8 cellular contexts compared by ENCODE assay signal in the genomic region with DNA sequence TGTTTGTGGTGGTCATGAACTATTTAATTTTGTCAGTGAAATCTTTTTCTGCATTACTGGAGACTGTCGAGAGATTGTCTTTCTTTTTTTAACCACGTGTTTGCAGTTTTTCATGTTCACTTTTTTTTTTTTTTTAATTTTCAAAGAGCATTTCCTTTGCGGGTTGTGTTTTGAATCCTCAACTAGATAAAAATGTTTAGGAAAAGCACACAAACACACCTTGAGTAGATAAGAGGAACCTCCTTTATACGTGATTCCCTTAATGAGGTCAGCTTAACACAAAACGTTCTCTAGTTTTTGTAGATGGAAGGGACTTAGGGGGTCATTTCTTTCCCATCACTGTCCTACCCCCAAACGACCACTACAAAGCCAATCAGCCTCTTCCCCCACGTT. TPM values are rescaled to one million over a fixed set of nuclear protein-coding genes. Genes with fewer than 3 reads are reported as not detected.
DNase-seq lines count a peak whose midpoint lies in the region; ATAC-seq and TF ChIP-seq lines count a peak whose summit lies in the region.

No MANE protein-coding gene starts in this region.

- DNase-seq in PC-9 (no peak), progenitor cell of endocrine pancreas (ENCODE audit: low spot score, unreplicated experiment) (no peak)
- DNase-seq in activated CD4-positive, CD25-positive, alpha-beta regulatory T cell (lab: John Stamatoyannopoulos, UW), result no peak

- peaks cover 4% of the 10 kb centered on the region for H3K36me3 Mint-ChIP-seq in progenitor cell of endocrine pancreas (ENCODE audit: insufficient read depth)

- no peaks in the 10 kb centered on the region for H3K9me3 Mint-ChIP-seq in progenitor cell of endocrine pancreas (ENCODE audit: low read depth)

- H3K79me2 ChIP-seq in PC-9 (ENCODE audit: low read depth), result peaks cover 80% of the 10 kb centered on the region

- H3K4me3 ChIP-seq in GM08714 (ENCODE audit: low read length), result peak overlapping the region; percentile 78
- peak overlapping the region; percentile 67 for H3K4me3 ChIP-seq in PC-9
- peak overlapping the region; percentile 88 to 98 for H3K4me3 ChIP-seq in esophagus (ENCODE audit: low read depth in 1 of 2, low read length in 2 of 2)

- H3K36me3 ChIP-seq in PC-9 (ENCODE audit: low read depth), result no peaks in the 10 kb centered on the region
- no peaks in the 10 kb centered on the region for H3K36me3 ChIP-seq in esophagus (ENCODE audit: control insufficient read depth in 2 of 2, insufficient read depth in 2 of 2, low read length in 1 of 2)

- H3K27me3 ChIP-seq in PC-9 (ENCODE audit: insufficient read depth, low read depth) (no peaks in the 10 kb centered on the region), esophagus (ENCODE audit: control insufficient read depth in 1 of 2, insufficient read depth in 2 of 2, low read length in 2 of 2) (no peaks in the 10 kb centered on the region)

- CTCF ChIA-PET in PC-9 (lab: Charles Lee), result interaction anchor here (0.6 kb wide), 1 partner anchor 57 kb away, joined by 4 read pairs; no protein-coding TSS in a partner anchor

- peaks cover 10% of the 10 kb centered on the region; the same call in 1 of the 2 replicates for H3F3A ChIP-seq in PC-9 (ENCODE audit: insufficient read depth, low read depth)

- H3K27me3 Mint-ChIP-seq in progenitor cell of endocrine pancreas, result no peaks in the 10 kb centered on the region

- H3K4me1 ChIP-seq in PC-9 (replicated peaks; ENCODE audit: insufficient read depth), result peaks cover 24% of the 10 kb centered on the region
- no peaks in the 10 kb centered on the region for H3K4me1 ChIP-seq in esophagus (ENCODE audit: control insufficient read depth in 2 of 2, insufficient read depth in 2 of 2, low read length in 1 of 2)

- H4K20me1 ChIP-seq in PC-9 (ENCODE audit: insufficient read depth), result no peaks in the 10 kb centered on the region; the same call in 1 of the 2 replicates

- peak overlapping the region; percentile 26; the same call in 1 of the 2 replicates for H3K27ac ChIP-seq in PC-9
- H3K27ac ChIP-seq in esophagus (ENCODE audit: low read depth in 2 of 2, low read length in 1 of 2), result no peak overlapping the region

- no TSS peak for BruUV-seq in PC-9 (replicated peaks; lab: Mats Ljungman, UMichigan)

- H2AFZ ChIP-seq in PC-9, result peak overlapping the region; percentile 85

- no peak for ATAC-seq in HG02678 (IDR thresholded peaks at IDR 0.05; ENCODE audit: unreplicated experiment)
- ATAC-seq in GM18907 (IDR thresholded peaks at IDR 0.05; ENCODE audit: unreplicated experiment), result no peak
- no peak for ATAC-seq in GM18861 (IDR thresholded peaks at IDR 0.05; ENCODE audit: unreplicated experiment)

- POLR2A ChIA-PET in PC-9 (lab: Charles Lee; ENCODE audit: unreplicated experiment), result interaction anchor here (0.6 kb wide), 2 partner anchors 82 to 290 kb away, joined by 5 to 8 read pairs; no protein-coding TSS in a partner anchor

- H3K9me3 ChIP-seq in PC-9 (ENCODE audit: insufficient read depth, low read depth), result no peaks in the 10 kb centered on the region
- no peaks in the 10 kb centered on the region for H3K9me3 ChIP-seq in esophagus (ENCODE audit: control insufficient read depth in 2 of 2, insufficient read depth in 1 of 2, low read depth in 1 of 2, low read length in 1 of 2)

- peak overlapping the region; percentile 94 for H3K4me3 Mint-ChIP-seq in progenitor cell of endocrine pancreas (ENCODE audit: low read depth)

- intact Hi-C loops in PC-9 (cut with micrococcal nuclease; ENCODE audit: unreplicated experiment), result loop anchor here (2.0 to 5.0 kb wide), 3 partner anchors 73 to 289 kb away; a partner anchor contains a TSS

- H3K4me1 Mint-ChIP-seq in progenitor cell of endocrine pancreas (ENCODE audit: low read depth), result peaks cover 19% of the 10 kb centered on the region

- no peaks in the 10 kb centered on the region for H3K9me2 ChIP-seq in PC-9 (ENCODE audit: insufficient read depth)

- no peak for TF ChIP-seq CTCF in PC-9 (conservative IDR thresholded peaks at IDR 0.05)
- TF ChIP-seq CTCF in progenitor cell of endocrine pancreas (IDR thresholded peaks at IDR 0.05; ENCODE audit: unreplicated experiment), result no peak

- peak overlapping the region; percentile 99 for H3K27ac Mint-ChIP-seq in progenitor cell of endocrine pancreas

- 1 to 3% methylated on average over 7 of the region's 7 CpGs for WGBS in esophagus, 2 donors

- H3K4me2 ChIP-seq in PC-9, result peak overlapping the region; percentile 95

RNA-seq across cellular contexts. Expression of a gene that starts 1.1 kb away (rescaled TPM):
- total RNA-seq in PC-9 (2021) (13.4 and 20.9 TPM in 2 replicates), progenitor cell of endocrine pancreas (38.4 and 39.9 TPM in 2 replicates)
- 1 to 10 TPM; 1.8 to 4.5 TPM for polyA plus RNA-seq in esophagus

RNA-seq across cellular contexts. Expression of a gene that starts 41.7 kb away (rescaled TPM):
- total RNA-seq in PC-9 (2021) (13.9 and 23.1 TPM in 2 replicates), progenitor cell of endocrine pancreas (13.2 and 15.2 TPM in 2 replicates)
- 10 to 100 TPM in 1 of 2 donors, 1 to 10 TPM in 1; 8.8 to 13.4 TPM for polyA plus RNA-seq in esophagus

RNA-seq across cellular contexts. Expression of a gene that starts 41.7 kb away (rescaled TPM):
- 8.5 and 11.6 TPM in 2 replicates for total RNA-seq in PC-9 (2021)
- polyA plus RNA-seq in esophagus, result 1 to 10 TPM; 2.9 to 3.6 TPM
- 15.7 and 16.0 TPM in 2 replicates for total RNA-seq in progenitor cell of endocrine pancreas

RNA-seq across cellular contexts. Expression of a gene that starts 42.0 kb away (rescaled TPM):
- total RNA-seq in PC-9 (2021) (0.48 and 1.2 TPM in 2 replicates), progenitor cell of endocrine pancreas (1.3 and 2.3 TPM in 2 replicates)
- under 1 TPM; 0.64 to 0.81 TPM for polyA plus RNA-seq in esophagus
